9 cellular contexts compared by ENCODE assay signal in genomic region chr12:14567311-14568195, GRCh38. TPM values are rescaled to one million over a fixed set of nuclear protein-coding genes. Genes with fewer than 3 reads are reported as not detected.
DNase-seq lines count a peak whose midpoint lies in the region; ATAC-seq, FAIRE-seq and TF ChIP-seq lines count a peak whose summit lies in the region.
"Had no signal": no experiment of that assay in that cellular context is flagged by ENCODE, and none has a peak within 500 bp of the region (broad histone marks: within the 10 kb centered on the region; RNA-seq: fewer than 3 reads in every experiment).

PLBD1 (minus strand) TSS chr12:14567883; CDS start chr12:14567696, 187 bp downstream.

- H3K9me3 Mint-ChIP-seq in CD4-positive, alpha-beta memory T cell = peaks cover 0 to 4% (median 0%) of the 10 kb centered on the region in 8 donors
- no peaks in the 10 kb centered on the region for H3K9me3 Mint-ChIP-seq in stimulated activated naive B cell treated with anti-CD40 and anti-IgM and Interleukin-4, amounts not matched to agents 10 μg/mL and 1 μg/mL and 100 μg/mL, for 72 hours

- POLR2A ChIA-PET in CD4-positive, alpha-beta memory T cell (lab: Charles Lee; ENCODE audit: partially characterized antibody) = no interaction called here

- CTCF ChIA-PET in CD4-positive, alpha-beta memory T cell (lab: Charles Lee; ENCODE audit: partially characterized antibody) = no interaction called here

- no peaks in the 10 kb centered on the region for H3K36me3 ChIP-seq in CD4-positive, alpha-beta memory T cell (ENCODE audit: insufficient read depth, low read length)
- no peaks in the 10 kb centered on the region for H3K36me3 ChIP-seq in right lobe of liver

- no peaks in the 10 kb centered on the region for H3K9me3 ChIP-seq in CD4-positive, alpha-beta memory T cell (ENCODE audit: control insufficient read depth in 1 of 2, low read length in 2 of 2)
- H3K9me3 ChIP-seq in right lobe of liver = no peaks in the 10 kb centered on the region

- H3K36me3 Mint-ChIP-seq in CD4-positive, alpha-beta memory T cell = no peaks in the 10 kb centered on the region
- no peaks in the 10 kb centered on the region for H3K36me3 Mint-ChIP-seq in stimulated activated naive B cell treated with anti-CD40 and anti-IgM and Interleukin-4, amounts not matched to agents 10 μg/mL and 1 μg/mL and 100 μg/mL, for 72 hours

- H3K4me1 Mint-ChIP-seq in CD4-positive, alpha-beta memory T cell = peaks cover 0 to 6% (median 4%) of the 10 kb centered on the region in 4 donors
- H3K4me1 Mint-ChIP-seq in stimulated activated naive B cell treated with anti-CD40 and anti-IgM and Interleukin-4, amounts not matched to agents 10 μg/mL and 1 μg/mL and 100 μg/mL, for 72 hours = peaks cover 0 to 3% of the 10 kb centered on the region in 2 donors

- no peak for DNase-seq in CD4-positive, alpha-beta memory T cell
- DNase-seq in GM19239 (ENCODE audit: insufficient read length, low spot score) (peak; percentile 29), NCI-H510A (lab: John Stamatoyannopoulos, UW) (peak; percentile 19), dorsolateral prefrontal cortex (peak in 6 of 10 donors; percentile 18 to 64 (median 44)), right lobe of liver (peak; percentile 82 to 88 (median 85)), GDM1 (lab: John Stamatoyannopoulos, UW) (no peak), GM19240 (ENCODE audit: insufficient read length, low spot score) (no peak)
- DNase-seq in stimulated activated naive B cell treated with anti-CD40 and anti-IgM and Interleukin-4, amounts not matched to agents 10 μg/mL and 1 μg/mL and 100 μg/mL, for 72 hours = peak; percentile 13

- peaks cover 19 to 39% of the 10 kb centered on the region in 2 donors for H3K27me3 Mint-ChIP-seq in CD4-positive, alpha-beta memory T cell
- H3K27me3 Mint-ChIP-seq in stimulated activated naive B cell treated with anti-CD40 and anti-IgM and Interleukin-4, amounts not matched to agents 10 μg/mL and 1 μg/mL and 100 μg/mL, for 72 hours = peaks cover 34 to 38% of the 10 kb centered on the region in 2 donors

- no peaks in the 10 kb centered on the region for H3K27me3 ChIP-seq in CD4-positive, alpha-beta memory T cell (ENCODE audit: insufficient read depth, low read length)
- peaks cover 0 to 28% (median 0%) of the 10 kb centered on the region in 45 donors for H3K27me3 ChIP-seq in dorsolateral prefrontal cortex
- H3K27me3 ChIP-seq in right lobe of liver = no peaks in the 10 kb centered on the region

- H3K27ac ChIP-seq in CD4-positive, alpha-beta memory T cell (ENCODE audit: low read depth, low read length) = no peak within 1 kb of the TSS
- peak within 1 kb of the TSS in 11 of 59 donors; percentile 1 to 75 (median 39) for H3K27ac ChIP-seq in dorsolateral prefrontal cortex
- H3K27ac ChIP-seq in right lobe of liver = peak within 1 kb of the TSS; percentile 61 to 62 (median 62)
- H3K27ac ChIP-seq: KMS-11 had no signal

- TF ChIP-seq CTCF in dorsolateral prefrontal cortex (IDR thresholded peaks at IDR 0.05 in 54 of 56, conservative IDR thresholded peaks at IDR 0.05 in 2 of 56; ENCODE audit: low read depth in 1 of 56, partially characterized antibody in 56 of 56) (peak in 1 of 56 donors; percentile 23), right lobe of liver (IDR thresholded peaks at IDR 0.05) (no peak)

- H3K4me1 ChIP-seq in CD4-positive, alpha-beta memory T cell (ENCODE audit: insufficient read depth, low read length) = no peaks in the 10 kb centered on the region
- H3K4me1 ChIP-seq in right lobe of liver = no peaks in the 10 kb centered on the region

- no peak within 1 kb of the TSS for H3K4me3 ChIP-seq in CD4-positive, alpha-beta memory T cell (ENCODE audit: low read length in 2 of 2)
- H3K4me3 ChIP-seq in dorsolateral prefrontal cortex (peak within 1 kb of the TSS; percentile 14 to 72 (median 58)), right lobe of liver (peak within 1 kb of the TSS; percentile 57 to 70 (median 60))

- H3K4me3 Mint-ChIP-seq in CD4-positive, alpha-beta memory T cell = peak within 1 kb of the TSS in 7 of 8 donors; percentile 1 to 66 (median 47)
- H3K4me3 Mint-ChIP-seq in stimulated activated naive B cell treated with anti-CD40 and anti-IgM and Interleukin-4, amounts not matched to agents 10 μg/mL and 1 μg/mL and 100 μg/mL, for 72 hours = peak within 1 kb of the TSS; percentile 64 to 79

- intact Hi-C loops in CD4-positive, alpha-beta memory T cell (cut with micrococcal nuclease) = no loop called here
- intact Hi-C loops in dorsolateral prefrontal cortex (cut with DNase I) = no loop called here
- intact Hi-C loops in right lobe of liver (cut with DNase I) = no loop called here

- FAIRE-seq in GM19239 (lab: Jason Lieb, UNC) = no peak

- TF ChIP-seq POLR2A in right lobe of liver (IDR thresholded peaks at IDR 0.05) = peak; percentile 73

- H3K27ac Mint-ChIP-seq in CD4-positive, alpha-beta memory T cell = no peak within 1 kb of the TSS
- peak within 1 kb of the TSS; percentile 5 for H3K27ac Mint-ChIP-seq in stimulated activated naive B cell treated with anti-CD40 and anti-IgM and Interleukin-4, amounts not matched to agents 10 μg/mL and 1 μg/mL and 100 μg/mL, for 72 hours

- WGBS in right lobe of liver (ENCODE audit: insufficient coverage, low coverage, low lambda C conversion rate, missing lambda C conversion rate) = 12% methylated on average over 5 of the region's 80 CpGs

- ATAC-seq in right lobe of liver = peak; percentile 89 to 94 (median 90)
- ATAC-seq in stimulated activated naive B cell treated with anti-CD40 and anti-IgM and Interleukin-4, amounts not matched to agents 10 μg/mL and 1 μg/mL and 100 μg/mL, for 72 hours (replicated peaks) = peak; percentile 76 to 80

RNA-seq across cellular contexts. Expression of gene PLBD1, which starts in this region (rescaled TPM):
- total RNA-seq in CD4-positive, alpha-beta memory T cell = under 1 TPM; 0.47 to 0.67 TPM
- 1 to 10 TPM in 1 of 2 donors, under 1 TPM in 1; 0.22 to 1.6 TPM for polyA plus RNA-seq in CD4-positive, alpha-beta memory T cell
- total RNA-seq in dorsolateral prefrontal cortex (1 to 10 TPM in 103 of 120 experiments, under 1 TPM in 17; 0.26 to 8.7 (median 1.9) TPM), right lobe of liver (1 to 10 TPM; 1.7 to 7.2 (median 3.5) TPM)

Comparison
In these comparisons a context has a peak if more than half of its experiments do, and no peak if none do; other contexts are left out.
1. DNase-seq: peak in GM19239 (single experiment), NCI-H510A (single experiment), dorsolateral prefrontal cortex (6 of 10), right lobe of liver (3 of 3) and stimulated activated naive B cell treated with anti-CD40 and anti-IgM and Interleukin-4, amounts not matched to agents 10 μg/mL and 1 μg/mL and 100 μg/mL, for 72 hours (single experiment); none in CD4-positive, alpha-beta memory T cell (0 of 5), GDM1 (single experiment) and GM19240 (single experiment).
2. H3K4me3 ChIP-seq: peak in dorsolateral prefrontal cortex (59 of 59) and right lobe of liver (3 of 3); none in CD4-positive, alpha-beta memory T cell (0 of 2).